In the genomic region with DNA sequence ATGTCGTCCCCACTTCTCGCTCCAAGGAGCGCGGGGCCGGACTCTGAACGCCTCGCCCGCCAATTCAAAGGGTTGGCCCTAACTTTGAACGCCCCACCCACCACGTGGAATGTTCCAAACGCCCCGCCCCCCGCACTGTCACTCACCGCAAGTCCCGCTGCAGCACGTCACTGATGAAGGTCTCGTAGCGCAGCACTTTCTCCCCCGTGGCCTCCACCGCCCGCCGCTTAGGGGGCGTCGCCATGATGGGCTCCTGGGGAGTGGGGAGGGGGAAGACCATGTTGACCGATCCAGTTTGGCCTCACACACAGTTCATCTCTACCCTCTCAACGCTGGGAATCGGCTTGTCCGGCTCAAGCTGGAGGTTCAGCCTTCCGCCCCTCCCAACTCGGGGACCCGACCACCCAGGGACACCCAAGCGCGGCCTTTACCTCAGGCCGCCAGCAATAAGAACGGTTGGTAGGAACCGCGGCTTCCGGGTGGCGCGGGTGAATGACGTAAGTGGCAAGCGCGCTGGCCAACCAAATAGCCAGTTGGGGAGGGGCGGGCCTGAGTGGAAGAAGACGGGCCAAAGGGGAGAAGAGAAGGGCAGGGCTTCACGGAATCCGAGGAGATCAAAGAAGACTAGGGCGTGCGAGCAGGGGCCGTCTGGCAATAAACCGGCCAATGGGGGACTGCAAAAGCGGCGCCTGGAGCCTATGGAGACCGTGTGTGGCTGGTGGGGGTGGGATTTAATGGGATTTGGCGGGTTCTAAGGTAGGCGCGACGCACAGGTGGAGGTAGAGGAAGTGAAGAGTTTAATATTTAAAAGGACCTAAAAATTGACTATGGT, we compare ENCODE assay signal across 8 cellular contexts. TPM values are rescaled to one million over a fixed set of nuclear protein-coding genes. Genes with fewer than 3 reads are reported as not detected.
DNase-seq lines count a peak whose midpoint lies in the region; ATAC-seq and TF ChIP-seq lines count a peak whose summit lies in the region.

Gene UXT, minus strand, starts transcription at position 497 of the 832 bp plus-strand sequence. Its CDS starts 253 bp downstream, at position 244.

- peaks cover 22% of the 10 kb centered on the region for H3K36me3 Mint-ChIP-seq in nephron progenitor cell (ENCODE audit: low read depth)

- peak; percentile 90 for ATAC-seq in stimulated activated naive CD8-positive, alpha-beta T cell treated with anti-CD3 and anti-CD28 coated beads, Interleukin-15, amount 100 ng/mL, for 72 hours

- H3K4me3 ChIP-seq in H7 (ENCODE audit: insufficient read depth, low read depth, low read length): peak within 1 kb of the TSS; percentile 58
- H3K4me3 ChIP-seq in MG63: peak within 1 kb of the TSS; percentile 67
- H3K4me3 ChIP-seq in fibroblast of pulmonary artery (replicated peaks; ENCODE audit: low read depth, low read length): peak within 1 kb of the TSS; percentile 71

- H3K27me3 ChIP-seq in H7 (ENCODE audit: control insufficient read depth, insufficient read depth, low read length): no peaks in the 10 kb centered on the region
- no peaks in the 10 kb centered on the region for H3K27me3 ChIP-seq in MG63

- H3K9me3 ChIP-seq in MG63: no peaks in the 10 kb centered on the region

- peaks cover 5% of the 10 kb centered on the region for H3K4me1 Mint-ChIP-seq in nephron progenitor cell
- peaks cover 38% of the 10 kb centered on the region for H3K4me1 Mint-ChIP-seq in stimulated activated naive CD8-positive, alpha-beta T cell treated with anti-CD3 and anti-CD28 coated beads, Interleukin-15, amount 100 ng/mL, for 72 hours

- TF ChIP-seq CTCF in fibroblast of pulmonary artery (IDR thresholded peaks at IDR 0.05; ENCODE audit: low read length, missing control alignments) (no peak), nephron progenitor cell (IDR thresholded peaks at IDR 0.05) (no peak)

- peaks cover 3% of the 10 kb centered on the region for H3K27me3 Mint-ChIP-seq in nephron progenitor cell (ENCODE audit: low read depth, poor library complexity)
- no peaks in the 10 kb centered on the region for H3K27me3 Mint-ChIP-seq in stimulated activated naive CD8-positive, alpha-beta T cell treated with anti-CD3 and anti-CD28 coated beads, Interleukin-15, amount 100 ng/mL, for 72 hours

- peak within 1 kb of the TSS; percentile 88 for H3K4me3 Mint-ChIP-seq in nephron progenitor cell
- peak within 1 kb of the TSS; percentile 83 to 93 for H3K4me3 Mint-ChIP-seq in stimulated activated naive CD8-positive, alpha-beta T cell treated with anti-CD3 and anti-CD28 coated beads, Interleukin-15, amount 100 ng/mL, for 72 hours

- peak within 1 kb of the TSS; percentile 99 for H3K27ac Mint-ChIP-seq in nephron progenitor cell
- H3K27ac Mint-ChIP-seq in stimulated activated naive CD8-positive, alpha-beta T cell treated with anti-CD3 and anti-CD28 coated beads, Interleukin-15, amount 100 ng/mL, for 72 hours: peak within 1 kb of the TSS; percentile 97 to 99

- H3K9me3 Mint-ChIP-seq in nephron progenitor cell: peaks cover 56% of the 10 kb centered on the region
- H3K9me3 Mint-ChIP-seq in stimulated activated naive CD8-positive, alpha-beta T cell treated with anti-CD3 and anti-CD28 coated beads, Interleukin-15, amount 100 ng/mL, for 72 hours: peaks cover 0 to 5% of the 10 kb centered on the region in 2 donors

- DNase-seq in EL (peak; percentile 93), H7 (peak; percentile 82), MG63 (peak; percentile 92), SHP77 treated with DMSO at 0.1 percent for 48 hours (lab: John Stamatoyannopoulos, UW) (peak; percentile 82), fibroblast of pulmonary artery (ENCODE audit: low read depth) (peak; percentile 96), nephron progenitor cell (peak; percentile 91)
- DNase-seq in activated effector memory CD4-positive, alpha-beta T cell treated with anti-CD3 and anti-CD28 coated beads, Interleukin-2, amount 50 U/mL, for 16 hours: peak; percentile 96
- DNase-seq in stimulated activated naive CD8-positive, alpha-beta T cell treated with anti-CD3 and anti-CD28 coated beads, Interleukin-15, amount 100 ng/mL, for 72 hours: peak; percentile 91 to 95

- H3K36me3 ChIP-seq in H7 (replicated peaks; ENCODE audit: control insufficient read depth, insufficient read depth, low read length): peaks cover 6% of the 10 kb centered on the region
- peaks cover 19% of the 10 kb centered on the region for H3K36me3 ChIP-seq in MG63

RNA-seq across cellular contexts. Expression of gene UXT, which starts in this region (rescaled TPM):
- 87.5 and 93.7 TPM in 2 replicates for total RNA-seq in H7 (2014; rRNA removed; shearing (Covaris generic))
- total RNA-seq in MG63 (2014; rRNA removed; shearing (Covaris generic); ENCODE audit: low replicate concordance): 155 and 240 TPM in 2 replicates

Comparison
In these comparisons a context has a peak if more than half of its experiments do, and no peak if none do; other contexts are left out.
1. Peak in every context shown above with its lines: DNase-seq, ATAC-seq and H3K4me3 ChIP-seq.